In genomic region chr4:123587983-123588494, GRCh38 we compare ENCODE assay signal across 1 cellular context.
TF ChIP-seq lines count a peak whose summit lies in the region.

No MANE protein-coding gene starts in this region.

TF ChIP-seq in A549, 52 proteins besides CTCF, POLR2A, EP300 and RAD21 (continued from another document):
- TF ChIP-seq USF2 (IDR thresholded peaks at IDR 0.05) (no peak), JUNB (IDR thresholded peaks at IDR 0.05) (peak; percentile 61)
